Comparison of ENCODE assay signal across 26 cellular contexts in genomic region chr9:114776683-114777399, GRCh38. TPM values are rescaled to one million over a fixed set of nuclear protein-coding genes. Genes with fewer than 3 reads are reported as not detected.
"Had no signal": no experiment of that assay in that cellular context is flagged by ENCODE, and none has a peak within 500 bp of the region (broad histone marks: within the 10 kb centered on the region; RNA-seq: fewer than 3 reads in every experiment).

No MANE protein-coding gene starts in this region.

- H3K9me3 ChIP-seq: esophagus squamous epithelium, left ventricle myocardium inferior, mucosa of descending colon, SK-N-SH, thyroid gland had no signal

- H3K27me3 Mint-ChIP-seq: stimulated activated naive CD8-positive, alpha-beta T cell treated with anti-CD3 and anti-CD28 coated beads, Interleukin-15, amount 100 ng/mL, for 72 hours had no signal

- H3K36me3 ChIP-seq: esophagus squamous epithelium, left ventricle myocardium inferior, thyroid gland had no signal

- H3K27me3 ChIP-seq: thyroid gland had no signal

- H3K27ac Mint-ChIP-seq: activated CD8-positive, alpha-beta memory T cell treated with anti-CD3 and anti-CD28 coated beads, Interleukin-2, amount 10 ng/mL, durations not matched to agents 7 days and 5 days; activated CD8-positive, alpha-beta T cell treated with anti-CD3 and anti-CD28 coated beads, Interleukin-2, amount 10 ng/mL, durations not matched to agents 7 days and 5 days; dendritic cell treated with granulocyte-macrophage colony-stimulating factor and Interleukin-4, amounts not matched to agents 40 ng/mL and 50 ng/mL, for 4 days; natural killer cell treated with Interleukin-12 subunit alpha and Interleukin-12 subunit beta and Interleukin-15 and Interleukin-18, amount 100 ng/mL, for 72 hours; stimulated activated effector memory CD8-positive, alpha-beta T cell treated with anti-CD3 and anti-CD28 coated beads, Interleukin-12 subunit alpha, Interleukin-12 subunit beta, amount 100 ng/mL, for 72 hours; T-helper 1 cell treated with Interleukin-12 subunit alpha and Interleukin-12 subunit beta and Interleukin-4 antibody, amounts not matched to agents 30 μg/mL and 1 μg/mL, for 36 hours had no signal

- H3K4me1 ChIP-seq: left ventricle myocardium inferior had no signal

- H3K27ac ChIP-seq: esophagus squamous epithelium, left ventricle myocardium inferior, thyroid gland, VCaP had no signal

- DNase-seq: activated CD4-positive, alpha-beta T cell treated with anti-CD3 and anti-CD28 coated beads, Interleukin-2, amount 50 U/mL, for 1 hour; activated CD8-positive, alpha-beta memory T cell treated with anti-CD3 and anti-CD28 coated beads, Interleukin-2, amount 10 ng/mL, durations not matched to agents 7 days and 5 days; activated CD8-positive, alpha-beta T cell treated with anti-CD3 and anti-CD28 coated beads, Interleukin-2, amount 10 ng/mL, durations not matched to agents 7 days and 5 days; activated effector memory CD4-positive, alpha-beta T cell treated with anti-CD3 and anti-CD28 coated beads, Interleukin-2, amount 50 U/mL, for 16 hours; activated naive CD4-positive, alpha-beta T cell treated with anti-CD3 and anti-CD28 coated beads for 36 hours; esophagus squamous epithelium; foreskin melanocyte; left ventricle myocardium inferior; mucosa of descending colon; posterior cingulate gyrus; right cardiac atrium; SK-N-SH; stimulated activated CD4-positive, alpha-beta T cell treated with anti-CD3 and anti-CD28 coated beads, Interleukin-12 subunit alpha, Interleukin-12 subunit beta, amount 100 ng/mL, for 4 hours; stimulated activated CD4-positive, alpha-beta T cell treated with anti-CD3 and anti-CD28 coated beads, Interleukin-4, amount 100 ng/mL, for 24 hours; stimulated activated naive CD8-positive, alpha-beta T cell treated with anti-CD3 and anti-CD28 coated beads, Interleukin-15, amount 100 ng/mL, for 72 hours; substantia nigra; SW 1271; T-helper 9 cell; thyroid gland had no signal

- ATAC-seq: activated CD8-positive, alpha-beta memory T cell treated with anti-CD3 and anti-CD28 coated beads, Interleukin-2, amount 10 ng/mL, durations not matched to agents 7 days and 5 days; activated CD8-positive, alpha-beta T cell treated with anti-CD3 and anti-CD28 coated beads, Interleukin-2, amount 10 ng/mL, durations not matched to agents 7 days and 5 days; mucosa of descending colon; natural killer cell treated with Interleukin-12 subunit alpha and Interleukin-12 subunit beta and Interleukin-15 and Interleukin-18, amount 100 ng/mL, for 72 hours; right cardiac atrium had no signal

- H3K4me3 Mint-ChIP-seq: activated CD8-positive, alpha-beta memory T cell treated with anti-CD3 and anti-CD28 coated beads, Interleukin-2, amount 10 ng/mL, durations not matched to agents 7 days and 5 days; activated CD8-positive, alpha-beta T cell treated with anti-CD3 and anti-CD28 coated beads, Interleukin-2, amount 10 ng/mL, durations not matched to agents 7 days and 5 days; activated naive CD4-positive, alpha-beta T cell treated with anti-CD3 and anti-CD28 coated beads for 36 hours; central memory CD8-positive, alpha-beta T cell; dendritic cell treated with granulocyte-macrophage colony-stimulating factor and Interleukin-4, amounts not matched to agents 40 ng/mL and 50 ng/mL, for 4 days; natural killer cell treated with Interleukin-12 subunit alpha and Interleukin-12 subunit beta and Interleukin-15 and Interleukin-18, amount 100 ng/mL, for 72 hours; stimulated activated effector memory CD8-positive, alpha-beta T cell treated with anti-CD3 and anti-CD28 coated beads, Interleukin-12 subunit alpha, Interleukin-12 subunit beta, amount 100 ng/mL, for 72 hours; stimulated activated naive CD8-positive, alpha-beta T cell treated with anti-CD3 and anti-CD28 coated beads, Interleukin-15, amount 100 ng/mL, for 72 hours; T-helper 1 cell treated with Interleukin-12 subunit alpha and Interleukin-12 subunit beta and Interleukin-4 antibody, amounts not matched to agents 30 μg/mL and 1 μg/mL, for 36 hours had no signal

- H3K9me3 Mint-ChIP-seq: activated naive CD4-positive, alpha-beta T cell treated with anti-CD3 and anti-CD28 coated beads for 36 hours; central memory CD8-positive, alpha-beta T cell; dendritic cell treated with granulocyte-macrophage colony-stimulating factor and Interleukin-4, amounts not matched to agents 40 ng/mL and 50 ng/mL, for 4 days; natural killer cell treated with Interleukin-12 subunit alpha and Interleukin-12 subunit beta and Interleukin-15 and Interleukin-18, amount 100 ng/mL, for 72 hours; stimulated activated effector memory CD8-positive, alpha-beta T cell treated with anti-CD3 and anti-CD28 coated beads, Interleukin-12 subunit alpha, Interleukin-12 subunit beta, amount 100 ng/mL, for 72 hours; stimulated activated naive CD8-positive, alpha-beta T cell treated with anti-CD3 and anti-CD28 coated beads, Interleukin-15, amount 100 ng/mL, for 72 hours; T-helper 1 cell treated with Interleukin-12 subunit alpha and Interleukin-12 subunit beta and Interleukin-4 antibody, amounts not matched to agents 30 μg/mL and 1 μg/mL, for 36 hours had no signal

- H3K4me3 ChIP-seq: esophagus squamous epithelium, left ventricle myocardium inferior, mucosa of descending colon, thyroid gland had no signal

- H3K36me3 Mint-ChIP-seq: stimulated activated effector memory CD8-positive, alpha-beta T cell treated with anti-CD3 and anti-CD28 coated beads, Interleukin-12 subunit alpha, Interleukin-12 subunit beta, amount 100 ng/mL, for 72 hours had no signal

RNA-seq across cellular contexts. Expression of gene TNFSF15, which starts 29.0 kb away (rescaled TPM):
- total RNA-seq: bronchial epithelial cell had no signal
